In the genomic region with DNA sequence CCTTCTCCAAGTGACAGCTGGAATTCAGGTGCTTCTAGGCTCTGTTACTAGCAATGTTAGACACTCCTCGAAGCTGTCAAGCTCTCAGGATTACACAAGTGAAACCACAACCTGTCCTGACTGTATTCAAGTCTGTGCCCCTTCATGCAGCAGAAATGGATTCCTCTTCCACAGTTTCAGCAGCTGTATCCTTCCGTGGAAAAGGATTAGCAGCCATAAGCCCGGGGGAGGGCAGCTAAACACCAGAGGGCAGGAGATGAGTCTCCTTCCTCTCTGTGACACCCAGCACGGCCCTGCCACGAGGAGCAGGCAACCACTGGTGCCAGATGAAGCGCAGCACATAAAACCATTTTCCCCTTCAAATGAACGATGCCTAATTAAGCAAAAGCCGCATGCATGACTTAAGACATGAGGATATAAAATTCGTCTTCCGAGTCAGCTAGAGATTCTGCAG, we compare ENCODE assay signal across 8 cellular contexts. TPM values are rescaled to one million over a fixed set of nuclear protein-coding genes. Genes with fewer than 3 reads are reported as not detected.
DNase-seq lines count a peak whose midpoint lies in the region; ATAC-seq lines count a peak whose summit lies in the region.

No MANE protein-coding gene starts in this region.

- peak; percentile 42 for ATAC-seq in left colon
- no peak for ATAC-seq in GM18511 (IDR thresholded peaks at IDR 0.05; ENCODE audit: unreplicated experiment)

- peak; percentile 71 for DNase-seq in ELR (ENCODE audit: low read depth)
- peak; percentile 5 for DNase-seq in NCI-H1092 (lab: John Stamatoyannopoulos, UW)
- DNase-seq in activated CD4-positive, CD25-positive, alpha-beta regulatory T cell (lab: John Stamatoyannopoulos, UW) = peak in 3 of 4 experiments; percentile 16 to 26 (median 23)
- DNase-seq in central memory CD4-positive, alpha-beta T cell = peak; percentile 46
- peak; percentile 43 to 62 for DNase-seq in left colon
- peak; percentile 40 for DNase-seq in stimulated activated CD4-positive, alpha-beta T cell treated with anti-CD3 and anti-CD28 coated beads, Interleukin-2, amount 100 ng/mL, for 4 hours (ENCODE audit: low read depth)
- no peak for DNase-seq in NCI-H2029 (lab: John Stamatoyannopoulos, UW)

- intact Hi-C loops in left colon (cut with DNase I, micrococcal nuclease) = loop anchor here in 1 of 2 donors (5.0 kb wide), 2 partner anchors 60 to 150 kb away; no protein-coding TSS in a partner anchor

RNA-seq across cellular contexts. Expression of gene ST3GAL5, which starts 1.2 kb away (rescaled TPM):
- total RNA-seq in left colon = 1 to 10 TPM; 2.9 to 8.7 TPM
